Comparison of ENCODE assay signal across 8 cellular contexts in the genomic region with DNA sequence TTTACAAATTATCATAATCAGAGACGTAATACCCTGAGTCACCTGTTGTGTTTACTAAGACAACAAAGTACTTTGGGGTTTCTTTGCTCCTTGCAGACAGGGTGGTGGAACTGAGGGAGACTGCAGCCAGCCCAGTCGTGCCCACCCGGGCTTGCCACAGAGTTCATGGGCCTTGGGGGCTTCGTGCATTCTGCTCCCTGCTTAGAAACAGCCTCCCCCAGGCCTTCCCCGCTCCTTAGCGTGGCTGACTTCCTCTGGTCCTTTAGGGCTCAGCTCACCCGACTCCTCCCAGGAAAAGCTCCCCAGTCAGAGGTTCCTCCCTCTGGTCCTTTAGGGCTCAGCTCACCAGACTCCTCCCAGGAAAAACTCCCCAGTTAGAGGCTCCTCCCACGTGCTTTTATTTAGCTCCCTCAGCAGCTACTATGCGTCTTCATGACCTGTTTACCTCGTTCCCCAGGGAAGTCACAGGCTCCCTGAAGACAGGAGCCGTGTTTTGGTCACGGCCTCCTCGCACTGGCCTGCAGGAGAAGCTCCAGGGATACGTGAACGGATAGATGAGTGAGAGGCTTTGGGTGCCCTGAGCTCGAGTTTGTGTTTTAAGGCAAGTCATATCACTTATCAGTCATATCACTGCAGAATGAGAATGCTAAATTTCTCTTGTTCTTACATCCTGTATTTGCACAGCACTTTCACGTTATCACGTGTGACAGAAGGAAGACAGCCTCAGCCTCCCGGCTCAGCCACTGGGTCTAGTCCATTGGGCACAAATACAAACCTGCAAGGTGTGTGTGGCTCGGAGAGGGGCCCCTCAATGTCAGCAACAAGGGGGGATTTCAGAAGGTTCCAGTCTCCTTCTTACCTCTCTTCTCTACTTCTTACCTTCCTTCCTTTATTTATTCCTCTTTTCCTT. TPM values are rescaled to one million over a fixed set of nuclear protein-coding genes. Genes with fewer than 3 reads are reported as not detected.
DNase-seq lines count a peak whose midpoint lies in the region; ATAC-seq, FAIRE-seq and TF ChIP-seq lines count a peak whose summit lies in the region.

No MANE protein-coding gene starts in this region.

- H3K27ac Mint-ChIP-seq in CD8-positive, alpha-beta memory T cell = peak overlapping the region; percentile 89 to 98 (median 96)

- H3K4me2 ChIP-seq in K562 (ENCODE audit: insufficient read depth, low read length) = peak overlapping the region; percentile 87

- peak; percentile 61 for ATAC-seq in GM21723 (IDR thresholded peaks at IDR 0.05; ENCODE audit: unreplicated experiment)
- peak; percentile 96 for ATAC-seq in K562

- TF ChIP-seq CTCF in K562 (IDR thresholded peaks at IDR 0.05 in 2 of 3, conservative IDR thresholded peaks at IDR 0.05 in 1 of 3; ENCODE audit: insufficient read depth in 2 of 3, low read depth in 1 of 3, low read length in 3 of 3) (0 out of 6 replicates have a peak, but pooled peaks of 1 of the 3 experiments have one; percentile 20), WERI-Rb-1 (IDR thresholded peaks at IDR 0.05; ENCODE audit: low read depth, low read length) (no peak)

- intact Hi-C loops in K562 (cut with micrococcal nuclease) = no loop called here

- peak overlapping the region; percentile 75 to 91 (median 86) for H3K4me3 Mint-ChIP-seq in CD8-positive, alpha-beta memory T cell

- peak overlapping the region; percentile 62 for H3K4me3 ChIP-seq in CD8-positive, alpha-beta memory T cell (ENCODE audit: low read length)
- H3K4me3 ChIP-seq in K562 (peak overlapping the region; percentile 27), WERI-Rb-1 (ENCODE audit: low read depth, low read length) (no peak overlapping the region)

- CTCF ChIA-PET in CD8-positive, alpha-beta memory T cell (lab: Charles Lee) = interaction anchor here (1.1 kb wide), 1 partner anchor 44 kb away, joined by 3 read pairs; no protein-coding TSS in a partner anchor
- CTCF ChIA-PET in K562 (lab: Yijun Ruan, JAX; ENCODE audit: low intra/inter-chr PET ratio) = no interaction called here

- no peaks in the 10 kb centered on the region for H3K27me3 Mint-ChIP-seq in CD8-positive, alpha-beta memory T cell

- H3K9me3 ChIP-seq in CD8-positive, alpha-beta memory T cell (ENCODE audit: low read length) = no peaks in the 10 kb centered on the region
- no peaks in the 10 kb centered on the region for H3K9me3 ChIP-seq in K562 (replicated peaks; ENCODE audit: control insufficient read depth, insufficient read depth, low read depth, low read length)
- H3K9me3 ChIP-seq in WERI-Rb-1 (ENCODE audit: severe bottlenecking) = no peaks in the 10 kb centered on the region

- TF ChIP-seq POLR2A in K562 (conservative IDR thresholded peaks at IDR 0.05) = peak; percentile 86

- H3K79me2 ChIP-seq in K562 (ENCODE audit: control insufficient read depth, insufficient read depth, low read length) = no peaks in the 10 kb centered on the region

- no peaks in the 10 kb centered on the region for H3K36me3 ChIP-seq in CD8-positive, alpha-beta memory T cell (ENCODE audit: insufficient read depth, low read length)
- H3K36me3 ChIP-seq in K562 (ENCODE audit: control insufficient read depth, insufficient read depth, low read length) (no peaks in the 10 kb centered on the region), WERI-Rb-1 (no peaks in the 10 kb centered on the region)

- peak overlapping the region; percentile 49 for H3K27ac ChIP-seq in CD8-positive, alpha-beta memory T cell (ENCODE audit: low read depth, low read length)
- H3K27ac ChIP-seq in K562 (ENCODE audit: extremely low read depth, low read depth, low read length) = peak overlapping the region; percentile 86
- no peak overlapping the region for H3K27ac ChIP-seq in WERI-Rb-1

- H3K27me3 ChIP-seq in CD8-positive, alpha-beta memory T cell (ENCODE audit: insufficient read depth, low read length, poor library complexity, severe bottlenecking) = no peaks in the 10 kb centered on the region
- H3K27me3 ChIP-seq in K562 (ENCODE audit: control insufficient read depth in 2 of 2, insufficient read depth in 2 of 2, low read length in 2 of 2) (no peaks in the 10 kb centered on the region), WERI-Rb-1 (ENCODE audit: insufficient read depth, low read depth, severe bottlenecking) (no peaks in the 10 kb centered on the region)

- peak overlapping the region; percentile 68 to 83 for H3K9ac ChIP-seq in K562 (ENCODE audit: insufficient read depth in 1 of 2, low read depth in 2 of 2, low read length in 2 of 2)

- BruUV-seq in K562 (replicated peaks; lab: Mats Ljungman, UMichigan) = TSS peak; percentile 96

- POLR2A ChIA-PET in CD8-positive, alpha-beta memory T cell (lab: Charles Lee) = interaction anchor here (0.9 kb wide), 1 partner anchor 63 kb away, joined by 6 read pairs; no protein-coding TSS in a partner anchor
- POLR2A ChIA-PET in K562 (lab: Yijun Ruan, JAX) = interaction anchor here (0.6 to 1.6 kb wide), 11 partner anchors 11 to 825 kb away, joined by 3 to 8 read pairs (median 3); no protein-coding TSS in a partner anchor

- H4K20me1 ChIP-seq in K562 (replicated peaks; ENCODE audit: control insufficient read depth, insufficient read depth, low read length) = no peaks in the 10 kb centered on the region

- H3K9me1 ChIP-seq in K562 (ENCODE audit: control insufficient read depth, insufficient read depth, low read length) = peaks cover 2% of the 10 kb centered on the region

- H3K4me1 ChIP-seq in CD8-positive, alpha-beta memory T cell (ENCODE audit: insufficient read depth, low read length) = peaks cover 69% of the 10 kb centered on the region
- peaks cover 28 to 29% of the 10 kb centered on the region in 2 experiments for H3K4me1 ChIP-seq in K562 (replicated peaks in 1 of 2; ENCODE audit: control insufficient read depth in 2 of 2, insufficient read depth in 2 of 2, low read length in 2 of 2)

- peaks cover 0 to 4% (median 0%) of the 10 kb centered on the region in 3 donors for H3K36me3 Mint-ChIP-seq in CD8-positive, alpha-beta memory T cell

- H2AFZ ChIP-seq in K562 (ENCODE audit: low read depth, low read length) = peak overlapping the region; percentile 98

- peaks cover 0 to 2% (median 0%) of the 10 kb centered on the region in 5 donors for H3K9me3 Mint-ChIP-seq in CD8-positive, alpha-beta memory T cell

- 2% methylated on average over 20 of the region's 20 CpGs for whole genome bisulfite sequencing in K562 (ENCODE audit: insufficient coverage, low coverage, missing lambda C conversion rate)

- H3K4me1 Mint-ChIP-seq in CD8-positive, alpha-beta memory T cell = peaks cover 65 to 78% (median 71%) of the 10 kb centered on the region in 3 donors

- in situ Hi-C loops in K562 (cut with MboI) = no loop called here

- peak; percentile 85 for TF ChIP-seq EP300 in K562 (IDR thresholded peaks at IDR 0.05; ENCODE audit: low read length)

- TF ChIP-seq RAD21 in K562 (CRISPR knock-in tag; conservative IDR thresholded peaks at IDR 0.05 in 1 of 2, IDR thresholded peaks at IDR 0.05 in 1 of 2) = peak; percentile 12 to 18; a peak in 3 of 4 replicates

- peak; percentile 96 for FAIRE-seq in K562 (lab: Jason Lieb, UNC)

- DNase-seq in CD8-positive, alpha-beta memory T cell = peak in 3 of 5 donors; percentile 23 to 59 (median 34)
- DNase-seq in NOMO-1 treated with DMSO at 0.1 percent for 48 hours (lab: John Stamatoyannopoulos, UW; ENCODE audit: unreplicated experiment) (peak; percentile 9), K562 (ENCODE audit: extremely low read depth in 1 of 4, low spot score in 3 of 4) (peak; percentile 91 to 96 (median 94)), NCI-H524 (lab: John Stamatoyannopoulos, UW) (no peak), WERI-Rb-1 (no peak), cortex of kidney (lab: John Stamatoyannopoulos, UW) (no peak)
- peak; percentile 33 for DNase-seq in stimulated activated CD4-positive, alpha-beta T cell treated with anti-CD3 and anti-CD28 coated beads, Interleukin-4, amount 100 ng/mL, for 24 hours

TF ChIP-seq in K562, 482 proteins besides CTCF, POLR2A, EP300 and RAD21 (continues in another document):
- TF ChIP-seq HDGF (IDR thresholded peaks at IDR 0.05) (0 out of 2 replicates have a peak, but pooled peaks have one; percentile 44), TAF9B (IDR thresholded peaks at IDR 0.05; ENCODE audit: partially characterized antibody) (peak; percentile 63), ILK (tag; IDR thresholded peaks at IDR 0.05; ENCODE audit: borderline replicate concordance, low read depth) (no peak)
- TF ChIP-seq, protein P1, sequence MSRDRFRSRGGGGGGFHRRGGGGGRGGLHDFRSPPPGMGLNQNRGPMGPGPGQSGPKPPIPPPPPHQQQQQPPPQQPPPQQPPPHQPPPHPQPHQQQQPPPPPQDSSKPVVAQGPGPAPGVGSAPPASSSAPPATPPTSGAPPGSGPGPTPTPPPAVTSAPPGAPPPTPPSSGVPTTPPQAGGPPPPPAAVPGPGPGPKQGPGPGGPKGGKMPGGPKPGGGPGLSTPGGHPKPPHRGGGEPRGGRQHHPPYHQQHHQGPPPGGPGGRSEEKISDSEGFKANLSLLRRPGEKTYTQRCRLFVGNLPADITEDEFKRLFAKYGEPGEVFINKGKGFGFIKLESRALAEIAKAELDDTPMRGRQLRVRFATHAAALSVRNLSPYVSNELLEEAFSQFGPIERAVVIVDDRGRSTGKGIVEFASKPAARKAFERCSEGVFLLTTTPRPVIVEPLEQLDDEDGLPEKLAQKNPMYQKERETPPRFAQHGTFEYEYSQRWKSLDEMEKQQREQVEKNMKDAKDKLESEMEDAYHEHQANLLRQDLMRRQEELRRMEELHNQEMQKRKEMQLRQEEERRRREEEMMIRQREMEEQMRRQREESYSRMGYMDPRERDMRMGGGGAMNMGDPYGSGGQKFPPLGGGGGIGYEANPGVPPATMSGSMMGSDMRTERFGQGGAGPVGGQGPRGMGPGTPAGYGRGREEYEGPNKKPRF (IDR thresholded peaks at IDR 0.05; ENCODE audit: low read depth, low read length) = no peak

RNA-seq across cellular contexts. Expression of a gene that starts 52.7 kb away (rescaled TPM):
- total RNA-seq in CD8-positive, alpha-beta memory T cell = under 1 TPM; 0.15 to 0.31 TPM
- polyA plus RNA-seq in CD8-positive, alpha-beta memory T cell = 0.61 TPM
- not detected in 2 replicates for total RNA-seq in K562 (2011; cell fraction: chromatin; rRNA removed; ENCODE audit: low replicate concordance)
- total RNA-seq in K562 (2011; cell fraction: nucleolus; rRNA removed) = 0.17 TPM in 1 of 2 replicates, not detected in the other
- total RNA-seq in K562 (2011; cell fraction: nucleoplasm; rRNA removed) = not detected in 2 replicates
- not detected in 2 replicates for total RNA-seq in K562 (2014; rRNA removed)
- not detected in 2 replicates for total RNA-seq in K562 (2014; rRNA removed; fragmentation: Illumina TruSeq; extraction: Trizol)
- total RNA-seq in K562 (2015; rRNA removed; fragmentation: Illumina TruSeq; extraction: Trizol) = not detected in 2 replicates
- total RNA-seq in K562 (2021) = 0.04 TPM in 1 of 2 replicates, not detected in the other
- polyA plus RNA-seq in K562 (2011; rRNA removed) = not detected in 2 replicates
- not detected in 2 replicates for polyA plus RNA-seq in K562 (2011; cell fraction: cytosol; rRNA removed)
- polyA plus RNA-seq in K562 (2011; cell fraction: nucleus; rRNA removed) = not detected in 2 replicates
- 0.31 and 0.54 TPM in 2 replicates for polyA plus RNA-seq in K562 (2012)
- not detected in 2 replicates for polyA plus RNA-seq in K562 (2014; fragmentation: Illumina TruSeq; extraction: Trizol)
- not detected for polyA plus RNA-seq in K562 (2014; fragmentation: Nextera tagmentation; extraction: Ambion mirVana)
- not detected in 2 replicates for polyA plus RNA-seq in K562 (2014; rRNA removed)
- polyA minus RNA-seq in K562 (2011; rRNA and poly(A)+ RNA removed) = not detected in 2 replicates
- polyA minus RNA-seq in K562 (2011; cell fraction: cytosol; rRNA and poly(A)+ RNA removed) = 0.57 TPM in 1 of 2 replicates, not detected in the other
- 0.11 TPM in 1 of 2 replicates, not detected in the other for polyA minus RNA-seq in K562 (2011; cell fraction: nucleus; rRNA and poly(A)+ RNA removed)

Comparison
In these comparisons a context has a peak if more than half of its experiments do, and no peak if none do; other contexts are left out.
1. DNase-seq: peak in CD8-positive, alpha-beta memory T cell (3 of 5), NOMO-1 treated with DMSO at 0.1 percent for 48 hours (single experiment), K562 (4 of 4) and stimulated activated CD4-positive, alpha-beta T cell treated with anti-CD3 and anti-CD28 coated beads, Interleukin-4, amount 100 ng/mL, for 24 hours (single experiment); none in NCI-H524 (0 of 2), WERI-Rb-1 (single experiment) and cortex of kidney (single experiment).